26 cellular contexts compared by ENCODE assay signal in genomic region chr10:1449806-1450205, GRCh38.
"Had no signal": no experiment of that assay in that cellular context is flagged by ENCODE, and none has a peak within 500 bp of the region (broad histone marks: within the 10 kb centered on the region; RNA-seq: fewer than 3 reads in every experiment).

No MANE protein-coding gene starts in this region.

- H3K27me3 ChIP-seq: left lung, neural progenitor cell, right lobe of liver, tibial nerve, upper lobe of left lung had no signal

- H3K9ac ChIP-seq: neural progenitor cell, parathyroid adenoma had no signal

- ATAC-seq: left cardiac atrium; left lung; natural killer cell; psoas muscle; right lobe of liver; stimulated activated memory B cell treated with anti-CD40 and anti-IgM and Interleukin-4, amounts not matched to agents 10 μg/mL and 1 μg/mL and 100 μg/mL, for 72 hours; stimulated activated naive CD8-positive, alpha-beta T cell treated with anti-CD3 and anti-CD28 coated beads, Interleukin-15, amount 100 ng/mL, for 72 hours had no signal

- H2AFZ ChIP-seq: neural progenitor cell, parathyroid adenoma had no signal

- H3K4me1 ChIP-seq: left lung, neural progenitor cell, parathyroid adenoma, psoas muscle, right lobe of liver, tibial nerve had no signal

- H3K9me3 ChIP-seq: left lung, psoas muscle, right lobe of liver, upper lobe of left lung had no signal

- H3K4me2 ChIP-seq: neural progenitor cell, smooth muscle cell had no signal

- FAIRE-seq: keratinocyte, urothelium cell line had no signal

- H3K27ac ChIP-seq: left lung, neural progenitor cell, parathyroid adenoma, psoas muscle, right lobe of liver, tibial nerve, upper lobe of left lung had no signal

- H3K36me3 ChIP-seq: left lung, neural progenitor cell, right lobe of liver, tibial nerve, upper lobe of left lung had no signal

- H3K4me3 ChIP-seq: left lung, lung, neural progenitor cell, psoas muscle, right lobe of liver, smooth muscle cell, tibial nerve, upper lobe of left lung had no signal

- DNase-seq: hippocampal formation; kidney glomerular epithelial cell; left cardiac atrium; left lung; mesendoderm; naive B cell; natural killer cell; nephron progenitor cell; psoas muscle; right lobe of liver; stimulated activated CD4-positive, alpha-beta T cell treated with anti-CD3 and anti-CD28 coated beads, Interleukin-1b, Interleukin-23, amount 100 ng/mL, for 48 hours; stimulated activated CD4-positive, alpha-beta T cell treated with anti-CD3 and anti-CD28 coated beads, Interleukin-2, amount 100 ng/mL, for 48 hours; stimulated activated CD4-positive, alpha-beta T cell treated with anti-CD3 and anti-CD28 coated beads, Interleukin-4, amount 100 ng/mL, for 4 hours; stimulated activated CD8-positive, alpha-beta memory T cell treated with anti-CD3 and anti-CD28 coated beads, Interleukin-4, amount 100 ng/mL, for 48 hours; stimulated activated naive CD4-positive, alpha-beta T cell treated with Interleukin-2 at 50 U/mL for 16 hours; stimulated activated naive CD8-positive, alpha-beta T cell treated with anti-CD3 and anti-CD28 coated beads, Interleukin-15, amount 100 ng/mL, for 72 hours; substantia nigra; upper lobe of left lung had no signal
